ENCODE assay signal across 28 cellular contexts in genomic region chr4:82591592-82591991, GRCh38. TPM values are rescaled to one million over a fixed set of nuclear protein-coding genes. Genes with fewer than 3 reads are reported as not detected.
"Had no signal": no experiment of that assay in that cellular context is flagged by ENCODE, and none has a peak within 500 bp of the region (broad histone marks: within the 10 kb centered on the region; RNA-seq: fewer than 3 reads in every experiment).

No MANE protein-coding gene starts in this region.

- H3K9me3 Mint-ChIP-seq: activated B cell treated with CpG ODN at 0.5 μM for 24 hours; activated naive CD4-positive, alpha-beta T cell treated with anti-CD3 and anti-CD28 coated beads, Interleukin-2, amount 50 U/mL, for 72 hours; activated T-cell treated with anti-CD3 and anti-CD28 coated beads, Interleukin-2, amount 50 U/mL, for 24 hours; activated T-helper 17 cell treated with anti-CD3 and anti-CD28 coated beads, Interleukin-2, amount 50 U/mL, for 72 hours; memory B cell; nephron; stimulated activated naive CD8-positive, alpha-beta T cell treated with anti-CD3 and anti-CD28 coated beads, Interleukin-15, Interleukin-2, amounts not matched to agents 100 ng/mL and 50 ng/mL, for 24 hours had no signal

- DNase-seq: activated B cell treated with CpG ODN at 0.5 μM for 24 hours; activated CD4-positive, alpha-beta T cell treated with anti-CD3 and anti-CD28 coated beads for 36 hours; activated CD4-positive, alpha-beta T cell treated with anti-CD3 and anti-CD28 coated beads, Interleukin-2, amount 50 U/mL, for 4 hours; activated CD8-positive, alpha-beta memory T cell treated with anti-CD3 and anti-CD28 coated beads for 24 hours; activated CD8-positive, alpha-beta memory T cell treated with anti-CD3 and anti-CD28 coated beads, Interleukin-2, amount 50 U/mL, for 4 hours; activated T-cell treated with anti-CD3 and anti-CD28 coated beads, Interleukin-2, amount 50 U/mL, for 24 hours; brain microvascular endothelial cell; caudate nucleus; dermis blood vessel endothelial cell; effector CD8-positive, alpha-beta T cell; erythroblast; foreskin fibroblast; heart right ventricle; islet precursor cell; left cardiac atrium; pancreas; psoas muscle; stimulated activated CD4-positive, alpha-beta T cell treated with anti-CD3 and anti-CD28 coated beads, Interleukin-4, amount 100 ng/mL, for 24 hours; substantia nigra; thyroid gland; upper lobe of right lung had no signal

- H3K4me3 ChIP-seq: ascending aorta, heart right ventricle, pancreas, psoas muscle, right atrium auricular region, thyroid gland, upper lobe of right lung had no signal

- FAIRE-seq: pancreas had no signal

- H3K27ac ChIP-seq: ascending aorta, brain microvascular endothelial cell, heart right ventricle, pancreas, psoas muscle, right atrium auricular region, thyroid gland, upper lobe of right lung had no signal

- H3K4me3 Mint-ChIP-seq: activated B cell treated with CpG ODN at 0.5 μM for 24 hours; activated CD4-positive, alpha-beta T cell treated with anti-CD3 and anti-CD28 coated beads for 36 hours; activated T-cell treated with anti-CD3 and anti-CD28 coated beads, Interleukin-2, amount 50 U/mL, for 24 hours; activated T-helper 17 cell treated with anti-CD3 and anti-CD28 coated beads, Interleukin-2, amount 50 U/mL, for 72 hours; memory B cell; nephron; stimulated activated naive CD8-positive, alpha-beta T cell treated with anti-CD3 and anti-CD28 coated beads, Interleukin-15, Interleukin-2, amounts not matched to agents 100 ng/mL and 50 ng/mL, for 24 hours had no signal

- ATAC-seq: activated CD4-positive, alpha-beta T cell treated with anti-CD3 and anti-CD28 coated beads for 36 hours; activated naive CD4-positive, alpha-beta T cell treated with anti-CD3 and anti-CD28 coated beads, Interleukin-2, amount 50 U/mL, for 72 hours; activated T-helper 17 cell treated with anti-CD3 and anti-CD28 coated beads, Interleukin-2, amount 50 U/mL, for 72 hours; heart right ventricle; left cardiac atrium; pancreas; psoas muscle; upper lobe of right lung had no signal

- H3K4me1 ChIP-seq: ascending aorta, heart right ventricle, pancreas, psoas muscle, right atrium auricular region, thyroid gland, upper lobe of right lung had no signal

- H3K9me3 ChIP-seq: ascending aorta, heart right ventricle, pancreas, psoas muscle, right atrium auricular region, thyroid gland, upper lobe of right lung had no signal

- H3K27ac Mint-ChIP-seq: activated B cell treated with CpG ODN at 0.5 μM for 24 hours; activated CD4-positive, alpha-beta T cell treated with anti-CD3 and anti-CD28 coated beads for 36 hours; activated naive CD4-positive, alpha-beta T cell treated with anti-CD3 and anti-CD28 coated beads, Interleukin-2, amount 50 U/mL, for 72 hours; activated T-cell treated with anti-CD3 and anti-CD28 coated beads, Interleukin-2, amount 50 U/mL, for 24 hours; activated T-helper 17 cell treated with anti-CD3 and anti-CD28 coated beads, Interleukin-2, amount 50 U/mL, for 72 hours; memory B cell; nephron; stimulated activated naive CD8-positive, alpha-beta T cell treated with anti-CD3 and anti-CD28 coated beads, Interleukin-15, Interleukin-2, amounts not matched to agents 100 ng/mL and 50 ng/mL, for 24 hours had no signal

- H3K4me1 Mint-ChIP-seq: activated B cell treated with CpG ODN at 0.5 μM for 24 hours; activated CD4-positive, alpha-beta T cell treated with anti-CD3 and anti-CD28 coated beads for 36 hours; activated T-helper 17 cell treated with anti-CD3 and anti-CD28 coated beads, Interleukin-2, amount 50 U/mL, for 72 hours; memory B cell had no signal

- H3K36me3 ChIP-seq: ascending aorta, brain microvascular endothelial cell, heart right ventricle, pancreas, right atrium auricular region, thyroid gland, upper lobe of right lung had no signal

- H3K36me3 Mint-ChIP-seq: activated naive CD4-positive, alpha-beta T cell treated with anti-CD3 and anti-CD28 coated beads, Interleukin-2, amount 50 U/mL, for 72 hours; memory B cell had no signal

- H3K27me3 ChIP-seq: ascending aorta, heart right ventricle, pancreas, right atrium auricular region, thyroid gland had no signal

RNA-seq across cellular contexts. Expression of gene TMEM150C, which starts 29.8 kb away (rescaled TPM):
- total RNA-seq: activated B cell treated with CpG ODN at 0.5 μM for 24 hours; activated CD4-positive, alpha-beta T cell treated with anti-CD3 and anti-CD28 coated beads for 36 hours; activated naive CD4-positive, alpha-beta T cell treated with anti-CD3 and anti-CD28 coated beads, Interleukin-2, amount 50 U/mL, for 72 hours; activated T-helper 17 cell treated with anti-CD3 and anti-CD28 coated beads, Interleukin-2, amount 50 U/mL, for 72 hours had no signal
